ENCODE assay signal across 8 cellular contexts in the genomic region with DNA sequence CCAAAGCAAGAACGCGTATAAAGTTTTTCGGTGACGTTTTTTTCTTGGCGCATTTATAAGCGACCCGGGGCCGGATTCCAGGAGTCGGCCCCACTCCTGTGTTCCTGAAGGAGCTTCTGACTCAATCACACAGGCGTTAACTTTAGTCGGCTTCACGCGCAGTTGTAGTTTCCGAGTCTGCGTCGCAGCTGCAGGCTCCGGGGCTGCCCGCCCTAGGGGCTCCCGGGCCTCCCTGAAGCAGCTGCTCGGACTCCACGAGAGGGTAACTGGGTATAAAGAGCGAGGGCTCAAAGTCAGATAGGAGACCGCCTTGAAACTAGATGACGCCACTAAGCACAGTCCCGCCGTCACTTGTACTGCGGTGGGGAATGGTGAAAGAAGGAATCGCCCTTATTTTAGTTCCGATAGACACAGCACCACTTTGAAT. TPM values are rescaled to one million over a fixed set of nuclear protein-coding genes. Genes with fewer than 3 reads are reported as not detected.
DNase-seq lines count a peak whose midpoint lies in the region; ATAC-seq and TF ChIP-seq lines count a peak whose summit lies in the region.

No MANE protein-coding gene starts in this region.

- peaks cover 9% of the 10 kb centered on the region for H3K27me3 Mint-ChIP-seq in glutamatergic neuron (ENCODE audit: unreplicated experiment)

- POLR2A ChIA-PET in Panc1 (lab: Charles Lee) = no interaction called here

- no peaks in the 10 kb centered on the region; the same call in 1 of the 2 replicates for H3K36me3 ChIP-seq in Panc1 (ENCODE audit: control insufficient read depth, insufficient read depth, low read length)
- H3K36me3 ChIP-seq in parathyroid adenoma (ENCODE audit: control insufficient read depth, insufficient read depth, low read length) = no peaks in the 10 kb centered on the region

- ATAC-seq in HG02623 (IDR thresholded peaks at IDR 0.05; ENCODE audit: unreplicated experiment) (peak; percentile 6), Panc1 (peak; percentile 43)

- BruUV-seq in Panc1 (replicated peaks; lab: Mats Ljungman, UMichigan) = TSS peak; percentile 96

- peak overlapping the region; percentile 76 for H3K4me3 Mint-ChIP-seq in glutamatergic neuron (ENCODE audit: unreplicated experiment)

- in situ Hi-C loops in Panc1 (cut with HindIII; ENCODE audit: low pct_unique_long_range_greater_than_20kb, low sequenced_read_pairs) = no loop called here

- H3K79me2 ChIP-seq in parathyroid adenoma = peaks cover 6% of the 10 kb centered on the region

- H3K4me2 ChIP-seq in parathyroid adenoma (ENCODE audit: low read length) = peak overlapping the region; percentile 80

- CTCF ChIA-PET in Panc1 (lab: Charles Lee) = interaction anchor here (1.0 kb wide), 1 partner anchor 9 kb away, joined by 3 read pairs; no protein-coding TSS in a partner anchor

- H3K4me1 ChIP-seq in Panc1 (ENCODE audit: control insufficient read depth, insufficient read depth, low read length) (peaks cover 19% of the 10 kb centered on the region), parathyroid adenoma (peaks cover 6% of the 10 kb centered on the region)

- intact Hi-C loops in Panc1 (cut with micrococcal nuclease; ENCODE audit: unreplicated experiment) = no loop called here

- peak overlapping the region; percentile 75 for H3K27ac Mint-ChIP-seq in glutamatergic neuron (ENCODE audit: unreplicated experiment)

- H2AFZ ChIP-seq in parathyroid adenoma = peak overlapping the region; percentile 93

- H3K36me3 Mint-ChIP-seq in glutamatergic neuron (ENCODE audit: unreplicated experiment) = no peaks in the 10 kb centered on the region

- peak overlapping the region; percentile 37 for H3K9ac ChIP-seq in parathyroid adenoma

- H3K4me1 Mint-ChIP-seq in glutamatergic neuron (ENCODE audit: low read depth, unreplicated experiment) = peaks cover 22% of the 10 kb centered on the region

- H3K9me3 Mint-ChIP-seq in glutamatergic neuron (ENCODE audit: unreplicated experiment) = peaks cover 13% of the 10 kb centered on the region

- H3K9me3 ChIP-seq in Panc1 (ENCODE audit: control insufficient read depth, insufficient read depth, low read depth, low read length) (no peaks in the 10 kb centered on the region), parathyroid adenoma (ENCODE audit: control insufficient read depth, low read length) (no peaks in the 10 kb centered on the region)

- H3K4me3 ChIP-seq in Panc1 (ENCODE audit: low read depth in 2 of 2, low read length in 2 of 2) (peak overlapping the region; percentile 54 to 61), parathyroid adenoma (ENCODE audit: low read depth, low read length) (peak overlapping the region; percentile 75)

- DNase-seq in GF-D8 (lab: John Stamatoyannopoulos, UW) = peak; percentile 65
- no peak for DNase-seq in Panc1 (ENCODE audit: low read depth, low spot score)
- DNase-seq in activated naive CD4-positive, alpha-beta T cell treated with Interleukin-2 at 50 U/mL for 16 hours = peak; percentile 57
- DNase-seq in glutamatergic neuron = peak; percentile 56
- DNase-seq in NCI-H1105 treated with DMSO at 0.1 percent for 48 hours (lab: John Stamatoyannopoulos, UW) = no peak
- DNase-seq in putamen (ENCODE audit: low spot score) = no peak

- no peak for TF ChIP-seq CTCF in Panc1 (IDR thresholded peaks at IDR 0.05)
- TF ChIP-seq CTCF in glutamatergic neuron (IDR thresholded peaks at IDR 0.05; ENCODE audit: partially characterized antibody, unreplicated experiment) = no peak
- no peak for TF ChIP-seq CTCF in parathyroid adenoma (IDR thresholded peaks at IDR 0.05)

- peak overlapping the region; percentile 97 for H3K27ac ChIP-seq in Panc1 (ENCODE audit: low read length)
- H3K27ac ChIP-seq in parathyroid adenoma = peak overlapping the region; percentile 88

- no peaks in the 10 kb centered on the region for H3K27me3 ChIP-seq in Panc1 (ENCODE audit: control insufficient read depth, insufficient read depth, low read length)
- no peaks in the 10 kb centered on the region for H3K27me3 ChIP-seq in parathyroid adenoma (ENCODE audit: control insufficient read depth, insufficient read depth, low read length)

RNA-seq across cellular contexts. Expression of gene KLHL21, which starts 0.8 kb away (rescaled TPM):
- total RNA-seq in Panc1 (2021; ENCODE audit: unreplicated experiment) (35.9 TPM), glutamatergic neuron (ENCODE audit: unreplicated experiment) (9.2 TPM)
- polyA plus RNA-seq in Panc1 (2012; ENCODE audit: insufficient read length) = 43.9 TPM

RNA-seq across cellular contexts. Expression of gene PHF13, which starts 10.1 kb away (rescaled TPM):
- total RNA-seq in Panc1 (2021; ENCODE audit: unreplicated experiment) = 41.8 TPM
- 24.0 TPM for polyA plus RNA-seq in Panc1 (2012; ENCODE audit: insufficient read length)
- 13.2 TPM for total RNA-seq in glutamatergic neuron (ENCODE audit: unreplicated experiment)

RNA-seq across cellular contexts. Expression of gene THAP3, which starts 21.2 kb away (rescaled TPM):
- total RNA-seq in Panc1 (2021; ENCODE audit: unreplicated experiment) = 24.9 TPM
- 35.1 TPM for polyA plus RNA-seq in Panc1 (2012; ENCODE audit: insufficient read length)
- 30.2 TPM for total RNA-seq in glutamatergic neuron (ENCODE audit: unreplicated experiment)

RNA-seq across cellular contexts. Expression of gene ZBTB48, which starts 23.6 kb away (rescaled TPM):
- total RNA-seq in Panc1 (2021; ENCODE audit: unreplicated experiment) (40.7 TPM), glutamatergic neuron (ENCODE audit: unreplicated experiment) (39.0 TPM)
- polyA plus RNA-seq in Panc1 (2012; ENCODE audit: insufficient read length) = 41.3 TPM

RNA-seq across cellular contexts. Expression of gene TAS1R1, which starts 48.3 kb away (rescaled TPM):
- total RNA-seq in Panc1 (2021; ENCODE audit: unreplicated experiment) = not detected
- polyA plus RNA-seq in Panc1 (2012; ENCODE audit: insufficient read length) = not detected
- not detected for total RNA-seq in glutamatergic neuron (ENCODE audit: unreplicated experiment)

Comparison
In these comparisons a context has a peak if more than half of its experiments do, and no peak if none do; other contexts are left out.
1. DNase-seq: peak in GF-D8 (single experiment), activated naive CD4-positive, alpha-beta T cell treated with Interleukin-2 at 50 U/mL for 16 hours (single experiment) and glutamatergic neuron (single experiment); none in Panc1 (single experiment), NCI-H1105 treated with DMSO at 0.1 percent for 48 hours (single experiment) and putamen (single experiment).